ENCODE assay signal across 1 cellular context in the genomic region with DNA sequence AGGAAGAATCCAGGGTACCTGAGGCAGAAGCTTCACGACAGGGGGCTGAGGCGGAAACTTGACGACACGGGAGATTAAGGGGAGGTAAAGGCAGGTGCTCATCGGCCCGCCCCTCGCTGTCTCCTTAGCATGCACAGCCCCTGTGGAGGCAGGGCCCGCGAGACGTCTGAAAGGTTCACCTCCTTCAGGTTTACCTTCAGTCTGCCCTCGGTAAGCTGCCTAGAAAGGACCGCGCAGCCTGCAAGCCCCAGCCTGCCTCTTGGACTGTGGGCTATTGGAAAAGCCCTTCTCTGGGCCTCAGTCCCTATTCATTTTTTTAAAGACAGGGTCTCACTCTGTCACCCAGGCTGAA.
TF ChIP-seq lines count a peak whose summit lies in the region.

No MANE protein-coding gene starts in this region.

TF ChIP-seq in K562, 482 proteins besides CTCF, POLR2A, EP300 and RAD21:
- no peak for TF ChIP-seq HDGF (IDR thresholded peaks at IDR 0.05)
- 0 out of 2 replicates have a peak, but pooled peaks have one; percentile 21 for TF ChIP-seq PTBP1 (IDR thresholded peaks at IDR 0.05; ENCODE audit: low read depth, low read length)
- 0 out of 2 replicates have a peak, but pooled peaks have one; percentile 21 for TF ChIP-seq NFRKB (IDR thresholded peaks at IDR 0.05; ENCODE audit: low read depth)
- TF ChIP-seq ZNF384 (IDR thresholded peaks at IDR 0.05; ENCODE audit: low read depth, low read length): no peak
- TF ChIP-seq CTBP1 (IDR thresholded peaks at IDR 0.05; ENCODE audit: borderline replicate concordance): no peak
- TF ChIP-seq ZNF696 (CRISPR knock-in tag; conservative IDR thresholded peaks at IDR 0.05): no peak
- TF ChIP-seq TFAM (CRISPR knock-in tag; conservative IDR thresholded peaks at IDR 0.05): no peak
- no peak for TF ChIP-seq MCM3 (IDR thresholded peaks at IDR 0.05)
- no peak for TF ChIP-seq ZNF780A (CRISPR knock-in tag; IDR thresholded peaks at IDR 0.05)
- TF ChIP-seq E2F3 (CRISPR knock-in tag; IDR thresholded peaks at IDR 0.05): no peak
- no peak for TF ChIP-seq ID3 (CRISPR knock-in tag; IDR thresholded peaks at IDR 0.05)
- TF ChIP-seq ID3 (tag; IDR thresholded peaks at IDR 0.05): 0 out of 2 replicates have a peak, but pooled peaks have one; percentile 3
- TF ChIP-seq, protein P1, sequence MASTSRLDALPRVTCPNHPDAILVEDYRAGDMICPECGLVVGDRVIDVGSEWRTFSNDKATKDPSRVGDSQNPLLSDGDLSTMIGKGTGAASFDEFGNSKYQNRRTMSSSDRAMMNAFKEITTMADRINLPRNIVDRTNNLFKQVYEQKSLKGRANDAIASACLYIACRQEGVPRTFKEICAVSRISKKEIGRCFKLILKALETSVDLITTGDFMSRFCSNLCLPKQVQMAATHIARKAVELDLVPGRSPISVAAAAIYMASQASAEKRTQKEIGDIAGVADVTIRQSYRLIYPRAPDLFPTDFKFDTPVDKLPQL (IDR thresholded peaks at IDR 0.05; ENCODE audit: extremely low read depth, insufficient read length): no peak
- TF ChIP-seq PHF8 (IDR thresholded peaks at IDR 0.05; ENCODE audit: borderline replicate concordance, low read length): peak; percentile 11; the same call in 1 of the 2 replicates
- TF ChIP-seq CHD1 (IDR thresholded peaks at IDR 0.05; ENCODE audit: low read length): peak; percentile 36
- TF ChIP-seq, protein P2, sequence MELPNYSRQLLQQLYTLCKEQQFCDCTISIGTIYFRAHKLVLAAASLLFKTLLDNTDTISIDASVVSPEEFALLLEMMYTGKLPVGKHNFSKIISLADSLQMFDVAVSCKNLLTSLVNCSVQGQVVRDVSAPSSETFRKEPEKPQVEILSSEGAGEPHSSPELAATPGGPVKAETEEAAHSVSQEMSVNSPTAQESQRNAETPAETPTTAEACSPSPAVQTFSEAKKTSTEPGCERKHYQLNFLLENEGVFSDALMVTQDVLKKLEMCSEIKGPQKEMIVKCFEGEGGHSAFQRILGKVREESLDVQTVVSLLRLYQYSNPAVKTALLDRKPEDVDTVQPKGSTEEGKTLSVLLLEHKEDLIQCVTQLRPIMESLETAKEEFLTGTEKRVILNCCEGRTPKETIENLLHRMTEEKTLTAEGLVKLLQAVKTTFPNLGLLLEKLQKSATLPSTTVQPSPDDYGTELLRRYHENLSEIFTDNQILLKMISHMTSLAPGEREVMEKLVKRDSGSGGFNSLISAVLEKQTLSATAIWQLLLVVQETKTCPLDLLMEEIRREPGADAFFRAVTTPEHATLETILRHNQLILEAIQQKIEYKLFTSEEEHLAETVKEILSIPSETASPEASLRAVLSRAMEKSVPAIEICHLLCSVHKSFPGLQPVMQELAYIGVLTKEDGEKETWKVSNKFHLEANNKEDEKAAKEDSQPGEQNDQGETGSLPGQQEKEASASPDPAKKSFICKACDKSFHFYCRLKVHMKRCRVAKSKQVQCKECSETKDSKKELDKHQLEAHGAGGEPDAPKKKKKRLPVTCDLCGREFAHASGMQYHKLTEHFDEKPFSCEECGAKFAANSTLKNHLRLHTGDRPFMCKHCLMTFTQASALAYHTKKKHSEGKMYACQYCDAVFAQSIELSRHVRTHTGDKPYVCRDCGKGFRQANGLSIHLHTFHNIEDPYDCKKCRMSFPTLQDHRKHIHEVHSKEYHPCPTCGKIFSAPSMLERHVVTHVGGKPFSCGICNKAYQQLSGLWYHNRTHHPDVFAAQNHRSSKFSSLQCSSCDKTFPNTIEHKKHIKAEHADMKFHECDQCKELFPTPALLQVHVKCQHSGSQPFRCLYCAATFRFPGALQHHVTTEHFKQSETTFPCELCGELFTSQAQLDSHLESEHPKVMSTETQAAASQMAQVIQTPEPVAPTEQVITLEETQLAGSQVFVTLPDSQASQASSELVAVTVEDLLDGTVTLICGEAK (IDR thresholded peaks at IDR 0.05): 0 out of 2 replicates have a peak, but pooled peaks have one; percentile 18
- TF ChIP-seq, protein P2 (CRISPR knock-in tag; IDR thresholded peaks at IDR 0.05): no peak
- TF ChIP-seq HSF4 (CRISPR knock-in tag; IDR thresholded peaks at IDR 0.05; ENCODE audit: borderline replicate concordance): no peak
- TF ChIP-seq FOXP1 (CRISPR knock-in tag; IDR thresholded peaks at IDR 0.05): no peak
- TF ChIP-seq SRSF7 (optimal IDR thresholded peaks at IDR 0.05; ENCODE audit: low read depth, low read length): no peak
- TF ChIP-seq NFXL1 (CRISPR knock-in tag; IDR thresholded peaks at IDR 0.05): no peak
- no peak for TF ChIP-seq HMG20B (CRISPR knock-in tag; IDR thresholded peaks at IDR 0.05)
- TF ChIP-seq GABPB1 (CRISPR knock-in tag; IDR thresholded peaks at IDR 0.05): peak; percentile 10; the same call in 1 of the 2 replicates
- no peak for TF ChIP-seq ZBTB43 (CRISPR knock-in tag; IDR thresholded peaks at IDR 0.05)
- TF ChIP-seq RBBP5 (IDR thresholded peaks at IDR 0.05; ENCODE audit: borderline replicate concordance, insufficient read depth, low read length, poor library complexity, severe bottlenecking): peak; percentile 12
- TF ChIP-seq ZNF695 (CRISPR knock-in tag; IDR thresholded peaks at IDR 0.05): peak; percentile 19; the same call in 1 of the 2 replicates
- 0 out of 2 replicates have a peak, but pooled peaks have one; percentile 2 for TF ChIP-seq RAD51 (IDR thresholded peaks at IDR 0.05; ENCODE audit: borderline replicate concordance, low read depth)
- TF ChIP-seq ARID4B (CRISPR knock-in tag; IDR thresholded peaks at IDR 0.05): no peak
- TF ChIP-seq NFIX (CRISPR knock-in tag; IDR thresholded peaks at IDR 0.05; ENCODE audit: low read depth): no peak
- TF ChIP-seq PYGO2 (tag; IDR thresholded peaks at IDR 0.05): no peak
